8 cellular contexts compared by ENCODE assay signal in the genomic region with DNA sequence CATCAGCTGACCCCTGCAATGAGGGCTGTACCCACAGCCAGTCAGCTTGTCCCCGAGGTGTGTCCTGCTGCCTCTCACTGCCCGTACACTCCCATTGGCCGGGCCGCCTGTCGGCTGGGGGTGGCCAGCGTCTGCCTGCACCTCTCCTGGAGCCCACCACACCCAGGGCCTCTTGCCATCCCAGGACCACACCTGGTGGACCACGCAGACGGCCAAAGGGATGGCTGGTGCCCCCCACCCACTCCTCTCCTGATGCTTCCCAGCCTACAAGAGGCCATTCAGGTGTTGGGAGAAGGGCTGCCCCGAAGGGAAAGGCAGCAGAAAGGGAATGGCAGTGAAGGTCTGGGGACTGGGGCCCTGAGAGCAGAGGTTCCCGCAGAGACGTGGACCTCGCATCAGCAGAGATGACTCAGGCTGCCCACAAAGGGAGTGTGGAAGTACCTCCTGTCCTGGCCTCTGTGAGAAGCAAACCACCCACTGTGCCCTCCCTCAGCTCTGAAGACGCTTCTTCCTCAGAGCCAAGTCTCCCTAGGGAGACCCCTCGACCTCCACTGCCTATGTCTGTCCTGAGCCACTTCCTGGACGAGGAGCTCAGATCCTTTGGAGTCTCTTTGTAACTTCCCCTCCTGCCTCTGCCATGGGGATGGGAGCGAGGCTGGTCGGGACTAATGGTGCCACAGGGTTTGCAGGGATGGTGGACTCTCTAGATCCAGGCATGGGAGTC.
DNase-seq lines count a peak whose midpoint lies in the region; ATAC-seq and TF ChIP-seq lines count a peak whose summit lies in the region.

No MANE protein-coding gene starts in this region.

- DNase-seq in T-helper 17 cell (no peak), fibroblast of lung (ENCODE audit: low read depth in 2 of 2) (peak; percentile 79 to 82), spleen (peak; percentile 76), 8988T (no peak), GM03348 (ENCODE audit: low spot score) (no peak)

- POLR2A ChIA-PET in HEK293 (lab: Yijun Ruan, JAX): no interaction called here

- H3K36me3 ChIP-seq in HEK293 (ENCODE audit: control insufficient read depth in 2 of 2, insufficient read depth in 1 of 2, low read length in 2 of 2) (peaks cover 9 to 25% of the 10 kb centered on the region in 2 experiments; a peak in 2 of 3 replicates), fibroblast of lung (ENCODE audit: control insufficient read depth, insufficient read depth, low read length) (peaks cover 2% of the 10 kb centered on the region), spleen (peaks cover 0 to 55% (median 9%) of the 10 kb centered on the region in 6 donors)

- no peak overlapping the region for H2AFZ ChIP-seq in fibroblast of lung (ENCODE audit: low read length)

- H3K4me1 ChIP-seq in HEK293 (ENCODE audit: control insufficient read depth, insufficient read depth, low read length) (peaks cover 7% of the 10 kb centered on the region), fibroblast of lung (ENCODE audit: control insufficient read depth, extremely low read depth, insufficient read depth, low read length) (peaks cover 27% of the 10 kb centered on the region), spleen (peaks cover 5 to 41% (median 22%) of the 10 kb centered on the region in 6 donors)

- no peak overlapping the region for H3K9ac ChIP-seq in fibroblast of lung (ENCODE audit: insufficient read depth, low read length)

- H3K4me3 Mint-ChIP-seq in T-helper 17 cell: no peak overlapping the region

- CTCF ChIA-PET in HEK293 (lab: Yijun Ruan, JAX): interaction anchor here (0.6 to 1.8 kb wide), 2 partner anchors 13 to 90 kb away, joined by 4 to 8 read pairs; no protein-coding TSS in a partner anchor

- intact Hi-C loops in spleen (cut with DNase I; ENCODE audit: low total_unique reads): no loop called here

- no peak for TF ChIP-seq CTCF in HEK293 (tag by site-specific recombination; IDR thresholded peaks at IDR 0.05)
- TF ChIP-seq CTCF in fibroblast of lung (conservative IDR thresholded peaks at IDR 0.05 in 1 of 2, IDR thresholded peaks at IDR 0.05 in 1 of 2; ENCODE audit: low read depth in 1 of 2, low read length in 2 of 2): no peak
- TF ChIP-seq CTCF in spleen (IDR thresholded peaks at IDR 0.05 in 8 of 11, conservative IDR thresholded peaks at IDR 0.05 in 3 of 11): no peak

- H3K9me3 ChIP-seq in HEK293 (ENCODE audit: control insufficient read depth, insufficient read depth, low read depth, low read length) (no peaks in the 10 kb centered on the region), T-helper 17 cell (ENCODE audit: control insufficient read depth, low read length, poor library complexity, severe bottlenecking) (no peaks in the 10 kb centered on the region), fibroblast of lung (ENCODE audit: control insufficient read depth, insufficient read depth, low read depth, low read length) (no peaks in the 10 kb centered on the region), spleen (no peaks in the 10 kb centered on the region)

- peaks cover 11% of the 10 kb centered on the region for H3K4me1 Mint-ChIP-seq in T-helper 17 cell

- H3K4me3 ChIP-seq in HEK293 (ENCODE audit: low read depth, low read length) (no peak overlapping the region), fibroblast of lung (replicated peaks in 1 of 4; ENCODE audit: control extremely low read depth in 1 of 4, insufficient read depth in 1 of 4, low read depth in 3 of 4, low read length in 4 of 4) (no peak overlapping the region), spleen (no peak overlapping the region)

- H3K27me3 ChIP-seq in fibroblast of lung (ENCODE audit: control insufficient read depth, insufficient read depth, low read length) (no peaks in the 10 kb centered on the region), spleen (replicated peaks in 1 of 7) (no peaks in the 10 kb centered on the region)

- 84 to 88% (median 86%) methylated on average over 16 to 17 of the region's 17 CpGs for WGBS in spleen, 5 donors

- H3K27ac ChIP-seq in HEK293 (ENCODE audit: extremely low read depth, low read depth, low read length) (no peak overlapping the region), fibroblast of lung (ENCODE audit: insufficient read depth, low read length) (peak overlapping the region; percentile 99), spleen (peak overlapping the region in 3 of 8 donors; percentile 77 to 86 (median 82))

- peak overlapping the region; percentile 51 for H3K27ac Mint-ChIP-seq in T-helper 17 cell

- ATAC-seq in T-helper 17 cell (no peak), HG03095 (IDR thresholded peaks at IDR 0.05; ENCODE audit: unreplicated experiment) (no peak), HG03520 (IDR thresholded peaks at IDR 0.05; ENCODE audit: unreplicated experiment) (no peak)

- H4K20me1 ChIP-seq in fibroblast of lung (ENCODE audit: control insufficient read depth, extremely low read depth, insufficient read depth, low read length): no peaks in the 10 kb centered on the region

- no peak overlapping the region for H3K4me2 ChIP-seq in fibroblast of lung (ENCODE audit: extremely low read depth, insufficient read depth, low read length)

- no peaks in the 10 kb centered on the region for H3K27me3 Mint-ChIP-seq in T-helper 17 cell

- peaks cover 2% of the 10 kb centered on the region for H3K36me3 Mint-ChIP-seq in T-helper 17 cell (ENCODE audit: low read depth)

- H3K79me2 ChIP-seq in fibroblast of lung (ENCODE audit: control insufficient read depth, insufficient read depth, low read length): no peaks in the 10 kb centered on the region

- TF ChIP-seq POLR2A in spleen (IDR thresholded peaks at IDR 0.05): no peak

TF ChIP-seq in HEK293, 187 proteins besides CTCF, POLR2A, EP300 and RAD21:
- no peak for TF ChIP-seq ZNF624 (tag by site-specific recombination; IDR thresholded peaks at IDR 0.05)
- peak; percentile 46; the same call in 1 of the 2 replicates for TF ChIP-seq PRDM1 (tag by site-specific recombination; IDR thresholded peaks at IDR 0.05)
- TF ChIP-seq GLI4 (tag by site-specific recombination; IDR thresholded peaks at IDR 0.05): no peak
- TF ChIP-seq ZNF776 (tag by site-specific recombination; IDR thresholded peaks at IDR 0.05; ENCODE audit: borderline replicate concordance): no peak
- TF ChIP-seq ZNF292 (tag by site-specific recombination; IDR thresholded peaks at IDR 0.05; ENCODE audit: borderline replicate concordance, low read depth): no peak
- no peak for TF ChIP-seq RBAK (tag by site-specific recombination; IDR thresholded peaks at IDR 0.05)
- peak; percentile 35; the same call in 1 of the 2 replicates for TF ChIP-seq GLIS2 (tag by site-specific recombination; IDR thresholded peaks at IDR 0.05)
- TF ChIP-seq ZNF10 (tag by site-specific recombination; IDR thresholded peaks at IDR 0.05): no peak
- TF ChIP-seq ZIC2 (tag by site-specific recombination; IDR thresholded peaks at IDR 0.05): peak; percentile 63; the same call in 1 of the 2 replicates
- 0 out of 2 replicates have a peak, but pooled peaks have one; percentile 9 for TF ChIP-seq ZFHX2 (tag by site-specific recombination; conservative IDR thresholded peaks at IDR 0.05)
- TF ChIP-seq GLIS1 (tag by site-specific recombination; IDR thresholded peaks at IDR 0.05): peak; percentile 68; the same call in 1 of the 2 replicates

Comparison
In these comparisons a context has a peak if more than half of its experiments do, and no peak if none do; other contexts are left out.
1. DNase-seq: peak in fibroblast of lung (2 of 2) and spleen (single experiment); none in T-helper 17 cell (0 of 3), 8988T (single experiment) and GM03348 (single experiment).